ENCODE assay signal across 13 cellular contexts in genomic region chr2:222734690-222735014, GRCh38.
DNase-seq lines count a peak whose midpoint lies in the region; ATAC-seq and TF ChIP-seq lines count a peak whose summit lies in the region.
"Had no signal": no experiment of that assay in that cellular context is flagged by ENCODE, and none has a peak within 500 bp of the region (broad histone marks: within the 10 kb centered on the region; RNA-seq: fewer than 3 reads in every experiment).

No MANE protein-coding gene starts in this region.

- peaks cover 18% of the 10 kb centered on the region for H3K27me3 Mint-ChIP-seq in activated CD4-positive, alpha-beta T cell treated with anti-CD3 and anti-CD28 coated beads for 36 hours
- H3K27me3 Mint-ChIP-seq in stimulated activated memory B cell treated with anti-CD40 and anti-IgM and Interleukin-4, amounts not matched to agents 10 μg/mL and 1 μg/mL and 100 μg/mL, for 72 hours = peaks cover 36% of the 10 kb centered on the region

- no peak for TF ChIP-seq POLR2A in testis (IDR thresholded peaks at IDR 0.05)

- no peaks in the 10 kb centered on the region for H3K36me3 ChIP-seq in testis (ENCODE audit: low read depth, missing control alignments)

- H3K9me3 Mint-ChIP-seq in activated CD4-positive, alpha-beta T cell treated with anti-CD3 and anti-CD28 coated beads for 36 hours (ENCODE audit: low read depth) = no peaks in the 10 kb centered on the region
- peaks cover 2% of the 10 kb centered on the region for H3K9me3 Mint-ChIP-seq in stimulated activated memory B cell treated with anti-CD40 and anti-IgM and Interleukin-4, amounts not matched to agents 10 μg/mL and 1 μg/mL and 100 μg/mL, for 72 hours
- H3K9me3 Mint-ChIP-seq: activated naive CD4-positive, alpha-beta T cell treated with anti-CD3 and anti-CD28 coated beads, Interleukin-2, amount 50 U/mL, for 24 hours had no signal

- peaks cover 3% of the 10 kb centered on the region for H3K4me1 Mint-ChIP-seq in activated CD4-positive, alpha-beta T cell treated with anti-CD3 and anti-CD28 coated beads for 36 hours
- no peaks in the 10 kb centered on the region for H3K4me1 Mint-ChIP-seq in stimulated activated memory B cell treated with anti-CD40 and anti-IgM and Interleukin-4, amounts not matched to agents 10 μg/mL and 1 μg/mL and 100 μg/mL, for 72 hours
- H3K4me1 Mint-ChIP-seq: activated naive CD4-positive, alpha-beta T cell treated with anti-CD3 and anti-CD28 coated beads, Interleukin-2, amount 50 U/mL, for 24 hours had no signal

- H3K4me3 Mint-ChIP-seq in activated CD4-positive, alpha-beta T cell treated with anti-CD3 and anti-CD28 coated beads for 36 hours = no peak overlapping the region
- H3K4me3 Mint-ChIP-seq in stimulated activated memory B cell treated with anti-CD40 and anti-IgM and Interleukin-4, amounts not matched to agents 10 μg/mL and 1 μg/mL and 100 μg/mL, for 72 hours = no peak overlapping the region
- H3K4me3 Mint-ChIP-seq: activated naive CD4-positive, alpha-beta T cell treated with anti-CD3 and anti-CD28 coated beads, Interleukin-2, amount 50 U/mL, for 24 hours had no signal

- TF ChIP-seq CTCF in testis (IDR thresholded peaks at IDR 0.05) = no peak

- CTCF ChIA-PET in activated CD4-positive, alpha-beta T cell treated with anti-CD3 and anti-CD28 coated beads for 36 hours (lab: Charles Lee) = interaction anchor here (1.3 kb wide), 1 partner anchor 204 kb away, joined by 6 read pairs; no protein-coding TSS in a partner anchor

- H3K36me3 Mint-ChIP-seq in activated CD4-positive, alpha-beta T cell treated with anti-CD3 and anti-CD28 coated beads for 36 hours (ENCODE audit: low read depth) = no peaks in the 10 kb centered on the region
- H3K36me3 Mint-ChIP-seq in stimulated activated memory B cell treated with anti-CD40 and anti-IgM and Interleukin-4, amounts not matched to agents 10 μg/mL and 1 μg/mL and 100 μg/mL, for 72 hours = no peaks in the 10 kb centered on the region
- H3K36me3 Mint-ChIP-seq: activated naive CD4-positive, alpha-beta T cell treated with anti-CD3 and anti-CD28 coated beads, Interleukin-2, amount 50 U/mL, for 24 hours had no signal

- intact Hi-C loops in activated CD4-positive, alpha-beta T cell treated with anti-CD3 and anti-CD28 coated beads for 36 hours (cut with DNase I, micrococcal nuclease) = no loop called here
- intact Hi-C loops in testis (cut with DNase I; ENCODE audit: low total_unique reads) = no loop called here

- no peak for DNase-seq in activated CD4-positive, alpha-beta T cell treated with anti-CD3 and anti-CD28 coated beads for 36 hours
- no peak for DNase-seq in activated CD4-positive, alpha-beta T cell treated with anti-CD3 and anti-CD28 coated beads for 48 hours
- no peak for DNase-seq in testis
- no peak for DNase-seq in NCI-H510A (lab: John Stamatoyannopoulos, UW)
- no peak for DNase-seq in NCI-H526 treated with DMSO at 0.1 percent for 48 hours (lab: John Stamatoyannopoulos, UW)
- DNase-seq: KBM-7, NCI-H774 had no signal

- no peaks in the 10 kb centered on the region for H3K9me3 ChIP-seq in testis

- 65 to 86% methylated on average over 1 of the region's 1 CpG for WGBS in testis, 2 donors

- H3K27ac ChIP-seq in testis = peak overlapping the region in 1 of 2 donors; percentile 57
- H3K27ac ChIP-seq: 22Rv1 had no signal

- H3K27me3 ChIP-seq in testis = no peaks in the 10 kb centered on the region

- H3K4me3 ChIP-seq in testis = no peak overlapping the region
- H3K4me3 ChIP-seq: lung had no signal

- ATAC-seq in activated CD4-positive, alpha-beta T cell treated with anti-CD3 and anti-CD28 coated beads for 36 hours = peak; percentile 47
- ATAC-seq in GM21825 (IDR thresholded peaks at IDR 0.05; ENCODE audit: unreplicated experiment) (peak; percentile 74), HG03432 (IDR thresholded peaks at IDR 0.05; ENCODE audit: unreplicated experiment) (peak; percentile 83)
- ATAC-seq in stimulated activated memory B cell treated with anti-CD40 and anti-IgM and Interleukin-4, amounts not matched to agents 10 μg/mL and 1 μg/mL and 100 μg/mL, for 72 hours = peak; percentile 7

- peaks cover 15% of the 10 kb centered on the region for H3K4me1 ChIP-seq in testis

- POLR2A ChIA-PET in activated CD4-positive, alpha-beta T cell treated with anti-CD3 and anti-CD28 coated beads for 36 hours (lab: Charles Lee) = no interaction called here

- no peak overlapping the region for H3K27ac Mint-ChIP-seq in activated CD4-positive, alpha-beta T cell treated with anti-CD3 and anti-CD28 coated beads for 36 hours
- H3K27ac Mint-ChIP-seq in stimulated activated memory B cell treated with anti-CD40 and anti-IgM and Interleukin-4, amounts not matched to agents 10 μg/mL and 1 μg/mL and 100 μg/mL, for 72 hours = no peak overlapping the region
- H3K27ac Mint-ChIP-seq: activated naive CD4-positive, alpha-beta T cell treated with anti-CD3 and anti-CD28 coated beads, Interleukin-2, amount 50 U/mL, for 24 hours had no signal

Comparison
In these comparisons a context has a peak if more than half of its experiments do, and no peak if none do; other contexts are left out.
1. ATAC-seq: peak in every context shown above with its lines; median percentile 83 in HG03432; 74 in GM21825; 47 in activated CD4-positive, alpha-beta T cell treated with anti-CD3 and anti-CD28 coated beads for 36 hours; 7 in stimulated activated memory B cell treated with anti-CD40 and anti-IgM and Interleukin-4, amounts not matched to agents 10 μg/mL and 1 μg/mL and 100 μg/mL, for 72 hours.